ENCODE assay signal across 8 cellular contexts in genomic region chr9:109101810-109102209, GRCh38. TPM values are rescaled to one million over a fixed set of nuclear protein-coding genes. Genes with fewer than 3 reads are reported as not detected.
DNase-seq lines count a peak whose midpoint lies in the region; ATAC-seq and TF ChIP-seq lines count a peak whose summit lies in the region.

No MANE protein-coding gene starts in this region.

- peaks cover 4% of the 10 kb centered on the region for H3K79me1 ChIP-seq in H9 (ENCODE audit: insufficient read depth, low read depth, low read length, poor library complexity, severe bottlenecking)

- peaks cover 11% of the 10 kb centered on the region; the same call in 1 of the 2 replicates for H3K79me2 ChIP-seq in H9 (ENCODE audit: insufficient read depth, low read length)

- H3T11ph ChIP-seq in H9 (ENCODE audit: low read length), result no peak overlapping the region

- H3K23me2 ChIP-seq in H9 (ENCODE audit: insufficient read length, low read depth, low read length, poor library complexity, severe bottlenecking), result no peaks in the 10 kb centered on the region

- peaks cover 21% of the 10 kb centered on the region for H3K36me3 ChIP-seq in endodermal cell (ENCODE audit: control insufficient read depth, insufficient read depth, low read length)

- no peak overlapping the region for H4K91ac ChIP-seq in H9 (ENCODE audit: insufficient read length, low read depth, low read length)

- no peak overlapping the region for H3K18ac ChIP-seq in H9 (ENCODE audit: insufficient read length, low read depth, low read length)

- H3K9ac ChIP-seq in endodermal cell (ENCODE audit: extremely low read depth, low read length, poor library complexity, severe bottlenecking) (no peak overlapping the region), H9 (ENCODE audit: extremely low read depth, insufficient read length, low read length) (no peak overlapping the region)

- H3K4me2 ChIP-seq in H9 (ENCODE audit: insufficient read depth, insufficient read length, low read length), result no peak overlapping the region

- H2BK20ac ChIP-seq in H9 (ENCODE audit: low read depth, low read length, poor library complexity, severe bottlenecking), result no peak overlapping the region

- no peak overlapping the region for H3K14ac ChIP-seq in H9 (ENCODE audit: insufficient read depth, low read length)

- no peak overlapping the region for H2AK5ac ChIP-seq in H9 (ENCODE audit: insufficient read length, low read length)

- TF ChIP-seq CTCF in endodermal cell (conservative IDR thresholded peaks at IDR 0.05), result no peak
- TF ChIP-seq CTCF in H9 (conservative IDR thresholded peaks at IDR 0.05), result no peak

- no peak overlapping the region for H4K5ac ChIP-seq in H9 (ENCODE audit: insufficient read length, low read depth, low read length)

- no peaks in the 10 kb centered on the region for H3K27me3 Mint-ChIP-seq in activated naive CD8-positive, alpha-beta T cell treated with anti-CD3 and anti-CD28 coated beads, Interleukin-2, amount 10 ng/mL, durations not matched to agents 7 days and 5 days
- no peaks in the 10 kb centered on the region for H3K27me3 Mint-ChIP-seq in memory B cell
- H3K27me3 Mint-ChIP-seq in endodermal cell (ENCODE audit: insufficient read depth), result no peaks in the 10 kb centered on the region
- H3K27me3 Mint-ChIP-seq in H9 (ENCODE audit: low read depth), result no peaks in the 10 kb centered on the region

- peak overlapping the region; percentile 69 for H3K4me3 Mint-ChIP-seq in activated naive CD8-positive, alpha-beta T cell treated with anti-CD3 and anti-CD28 coated beads, Interleukin-2, amount 10 ng/mL, durations not matched to agents 7 days and 5 days
- no peak overlapping the region for H3K4me3 Mint-ChIP-seq in memory B cell
- H3K4me3 Mint-ChIP-seq in endodermal cell, result no peak overlapping the region
- no peak overlapping the region for H3K4me3 Mint-ChIP-seq in H9

- peak overlapping the region; percentile 84 for H3K27ac Mint-ChIP-seq in activated naive CD8-positive, alpha-beta T cell treated with anti-CD3 and anti-CD28 coated beads, Interleukin-2, amount 10 ng/mL, durations not matched to agents 7 days and 5 days
- H3K27ac Mint-ChIP-seq in memory B cell (peak overlapping the region; percentile 70), endodermal cell (no peak overlapping the region), H9 (peak overlapping the region in 1 of 3 experiments; percentile 13; a peak in 1 of 7 replicates)

- no peak overlapping the region for H2BK120ac ChIP-seq in H9 (ENCODE audit: low read depth, low read length, poor library complexity, severe bottlenecking)

- no peak overlapping the region for H3K4ac ChIP-seq in H9 (ENCODE audit: low read depth, low read length)

- H3K23ac ChIP-seq in H9 (ENCODE audit: insufficient read length, low read depth, low read length), result no peak overlapping the region

- H2BK12ac ChIP-seq in H9 (ENCODE audit: insufficient read length, low read depth, low read length), result no peak overlapping the region

- no peak overlapping the region for H2BK15ac ChIP-seq in H9 (ENCODE audit: low read depth, low read length)

- peaks cover 46% of the 10 kb centered on the region for H3K36me3 Mint-ChIP-seq in activated naive CD8-positive, alpha-beta T cell treated with anti-CD3 and anti-CD28 coated beads, Interleukin-2, amount 10 ng/mL, durations not matched to agents 7 days and 5 days
- H3K36me3 Mint-ChIP-seq in memory B cell, result peaks cover 33% of the 10 kb centered on the region
- peaks cover 32% of the 10 kb centered on the region for H3K36me3 Mint-ChIP-seq in endodermal cell (ENCODE audit: low read depth)
- peaks cover 27 to 37% (median 30%) of the 10 kb centered on the region in 3 experiments for H3K36me3 Mint-ChIP-seq in H9 (ENCODE audit: insufficient read depth in 1 of 3, low read depth in 3 of 3)

- H3K56ac ChIP-seq in H9 (ENCODE audit: insufficient read length, low read depth, low read length), result no peak overlapping the region

- no peak overlapping the region for H2BK5ac ChIP-seq in H9 (ENCODE audit: insufficient read length, low read length)

- peaks cover 9% of the 10 kb centered on the region for H3K9me3 ChIP-seq in endodermal cell (ENCODE audit: control insufficient read depth, low read length)
- no peaks in the 10 kb centered on the region for H3K9me3 ChIP-seq in H9 (ENCODE audit: control insufficient read depth, low read depth, low read length)

- peaks cover 10% of the 10 kb centered on the region for H3K9me3 Mint-ChIP-seq in activated naive CD8-positive, alpha-beta T cell treated with anti-CD3 and anti-CD28 coated beads, Interleukin-2, amount 10 ng/mL, durations not matched to agents 7 days and 5 days
- H3K9me3 Mint-ChIP-seq in memory B cell, result peaks cover 5% of the 10 kb centered on the region
- H3K9me3 Mint-ChIP-seq in endodermal cell, result no peaks in the 10 kb centered on the region
- H3K9me3 Mint-ChIP-seq in H9, result no peaks in the 10 kb centered on the region; a peak in 1 of 5 replicates

- peak; percentile 33 for DNase-seq in GF-D8 (lab: John Stamatoyannopoulos, UW)
- DNase-seq in HT1080 (ENCODE audit: low read depth), result peak; percentile 81
- no peak for DNase-seq in activated naive CD8-positive, alpha-beta T cell treated with anti-CD3 and anti-CD28 coated beads, Interleukin-2, amount 10 ng/mL, durations not matched to agents 7 days and 5 days
- no peak for DNase-seq in memory B cell (ENCODE audit: low spot score in 2 of 2)
- no peak for DNase-seq in endodermal cell
- no peak for DNase-seq in AML-193 (lab: John Stamatoyannopoulos, UW)
- no peak for DNase-seq in H9

- H3K27ac ChIP-seq in endodermal cell (ENCODE audit: low read depth, low read length), result no peak overlapping the region
- no peak overlapping the region for H3K27ac ChIP-seq in H9 (ENCODE audit: insufficient read length, low read depth, low read length)

- WGBS in endodermal cell (ENCODE audit: insufficient coverage in 1 of 2, insufficient read length in 1 of 2), 2 experiments, result 90 to 95% methylated on average over 2 to 3 of the region's 3 CpGs
- WGBS in H9 (ENCODE audit: extremely low coverage, insufficient read length, low lambda C conversion rate), result no CpG with 5 or more reads among the region's 3 CpGs

- POLR2A ChIA-PET in activated naive CD8-positive, alpha-beta T cell treated with anti-CD3 and anti-CD28 coated beads, Interleukin-2, amount 10 ng/mL, durations not matched to agents 7 days and 5 days (lab: Charles Lee), result interaction anchor here (1.7 kb wide), 1 partner anchor 16 kb away, joined by 7 read pairs; no protein-coding TSS in a partner anchor

- peaks cover 47% of the 10 kb centered on the region for H3K4me1 Mint-ChIP-seq in activated naive CD8-positive, alpha-beta T cell treated with anti-CD3 and anti-CD28 coated beads, Interleukin-2, amount 10 ng/mL, durations not matched to agents 7 days and 5 days
- H3K4me1 Mint-ChIP-seq in memory B cell (peaks cover 31% of the 10 kb centered on the region), endodermal cell (peaks cover 47% of the 10 kb centered on the region), H9 (peaks cover 22 to 31% of the 10 kb centered on the region in 2 experiments)

- H3K27me3 ChIP-seq in endodermal cell (ENCODE audit: control insufficient read depth, insufficient read depth, low read length, poor library complexity, severe bottlenecking), result no peaks in the 10 kb centered on the region
- H3K27me3 ChIP-seq in H9 (ENCODE audit: insufficient read depth, low read length), result no peaks in the 10 kb centered on the region

- H4K20me1 ChIP-seq in H9 (ENCODE audit: control insufficient read depth, insufficient read depth, insufficient read length), result no peaks in the 10 kb centered on the region

- ATAC-seq in GM21526 (IDR thresholded peaks at IDR 0.05; ENCODE audit: low FRiP score, unreplicated experiment), result peak; percentile 75
- ATAC-seq in activated naive CD8-positive, alpha-beta T cell treated with anti-CD3 and anti-CD28 coated beads, Interleukin-2, amount 10 ng/mL, durations not matched to agents 7 days and 5 days (ENCODE audit: low read depth), result peak; percentile 80
- ATAC-seq in memory B cell (ENCODE audit: low read depth), result no peak

- no peaks in the 10 kb centered on the region for H3K4me1 ChIP-seq in endodermal cell (ENCODE audit: control insufficient read depth, insufficient read depth, low read length)
- peaks cover 12% of the 10 kb centered on the region; the same call in 1 of the 2 replicates for H3K4me1 ChIP-seq in H9 (ENCODE audit: insufficient read depth, low read length)

- no peak overlapping the region for H2AFZ ChIP-seq in H9 (ENCODE audit: low read length)

- no peak overlapping the region for H4K8ac ChIP-seq in H9 (replicated peaks; ENCODE audit: insufficient read length, low read depth, low read length)

- no peak overlapping the region for H3K4me3 ChIP-seq in endodermal cell (ENCODE audit: low read length)

RNA-seq across cellular contexts. Expression of gene TMEM245, which starts 17.9 kb away (rescaled TPM):
- total RNA-seq in HT1080 (2014; rRNA removed; shearing (Covaris generic)), result 30.8 and 37.2 TPM in 2 replicates
- 37.6 and 45.2 TPM in 2 replicates for polyA plus RNA-seq in HT1080 (2015; cell fraction: cytosol; rRNA removed)
- 53.8 and 61.2 TPM in 2 replicates for polyA plus RNA-seq in HT1080 (2015; cell fraction: nucleus; rRNA removed)
- total RNA-seq in activated naive CD8-positive, alpha-beta T cell treated with anti-CD3 and anti-CD28 coated beads, Interleukin-2, amount 10 ng/mL, durations not matched to agents 7 days and 5 days, result 10 to 100 TPM; 42.8 to 45.7 TPM
- total RNA-seq in endodermal cell, result 10 to 100 TPM; 42.8 to 55.0 TPM
- polyA plus RNA-seq in endodermal cell (2013, experiment 1 of 2), result 45.8 TPM
- 43.2 TPM for polyA plus RNA-seq in endodermal cell (2013, experiment 2 of 2)
- total RNA-seq in H9 (2021), result 37.9 and 38.3 TPM in 2 replicates

Comparison
In these comparisons a context has a peak if more than half of its experiments do, and no peak if none do; other contexts are left out.
1. DNase-seq: peak in GF-D8 (single experiment) and HT1080 (single experiment); none in activated naive CD8-positive, alpha-beta T cell treated with anti-CD3 and anti-CD28 coated beads, Interleukin-2, amount 10 ng/mL, durations not matched to agents 7 days and 5 days (single experiment), memory B cell (0 of 2), endodermal cell (single experiment), AML-193 (0 of 2) and H9 (single experiment).